In the genomic region with DNA sequence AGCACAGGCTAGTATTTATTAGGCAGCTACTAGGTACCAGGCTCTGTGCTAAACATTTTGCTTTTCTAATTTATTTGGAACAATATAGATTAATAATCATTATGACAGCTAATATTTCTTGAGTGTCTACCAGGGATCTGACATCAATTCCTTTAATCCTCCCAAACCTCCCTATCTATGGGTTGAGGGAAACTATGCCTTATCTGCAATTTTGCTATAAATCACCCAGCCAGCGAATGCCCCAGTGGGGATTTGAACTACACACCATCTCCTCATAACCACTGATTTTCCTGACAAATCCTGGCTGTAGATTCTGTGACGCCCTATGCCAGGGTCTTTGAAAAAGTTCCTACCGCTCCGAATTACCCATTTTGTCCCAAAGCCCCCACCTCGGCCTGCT, we compare ENCODE assay signal across 19 cellular contexts. TPM values are rescaled to one million over a fixed set of nuclear protein-coding genes. Genes with fewer than 3 reads are reported as not detected.
DNase-seq lines count a peak whose midpoint lies in the region; ATAC-seq and TF ChIP-seq lines count a peak whose summit lies in the region.
"Had no signal": no experiment of that assay in that cellular context is flagged by ENCODE, and none has a peak within 500 bp of the region (broad histone marks: within the 10 kb centered on the region; RNA-seq: fewer than 3 reads in every experiment).

No MANE protein-coding gene starts in this region.

- TF ChIP-seq POLR2A in esophagus muscularis mucosa (IDR thresholded peaks at IDR 0.05; ENCODE audit: low read depth), result no peak
- TF ChIP-seq POLR2A in transverse colon (IDR thresholded peaks at IDR 0.05), result no peak

- H3K4me3 ChIP-seq in esophagus muscularis mucosa, result no peak overlapping the region
- H3K4me3 ChIP-seq in transverse colon, result no peak overlapping the region
- H3K4me3 ChIP-seq: BLaER1, left lung had no signal

- TF ChIP-seq CTCF in esophagus muscularis mucosa (IDR thresholded peaks at IDR 0.05) (no peak), osteocyte (IDR thresholded peaks at IDR 0.05) (no peak), transverse colon (IDR thresholded peaks at IDR 0.05) (no peak)

- H3K27ac Mint-ChIP-seq in T-helper 2 cell treated with Interferon-gamma antibody and Interleukin-4, amounts not matched to agents 5 μg/mL and 100 μg/mL, for 36 hours, result peak overlapping the region; percentile 26
- peak overlapping the region; percentile 98 for H3K27ac Mint-ChIP-seq in osteocyte (ENCODE audit: unreplicated experiment)
- H3K27ac Mint-ChIP-seq: activated T-helper 2 cell treated with anti-CD3 and anti-CD28 coated beads, Interferon-gamma antibody, Interleukin-2, Interleukin-4, amounts not matched to agents 10 μg/mL and 5 μg/mL and 100 μg/mL, durations not matched to agents 14 hours and 24 hours and 36 hours; natural killer cell had no signal

- H3K36me3 ChIP-seq in esophagus muscularis mucosa (no peaks in the 10 kb centered on the region), transverse colon (no peaks in the 10 kb centered on the region)
- H3K36me3 ChIP-seq: BLaER1, left lung had no signal

- H3K4me1 ChIP-seq in esophagus muscularis mucosa, result peaks cover 30 to 48% (median 43%) of the 10 kb centered on the region in 4 donors
- peaks cover 23 to 39% (median 30%) of the 10 kb centered on the region in 4 donors for H3K4me1 ChIP-seq in transverse colon

- TF ChIP-seq EP300 in esophagus muscularis mucosa (IDR thresholded peaks at IDR 0.05), result no peak
- no peak for TF ChIP-seq EP300 in transverse colon (IDR thresholded peaks at IDR 0.05; ENCODE audit: low read depth)

- intact Hi-C loops in esophagus muscularis mucosa (cut with DNase I), result no loop called here
- intact Hi-C loops in transverse colon (cut with DNase I; ENCODE audit: low total_unique reads), result no loop called here

- no peaks in the 10 kb centered on the region for H3K27me3 ChIP-seq in esophagus muscularis mucosa
- H3K27me3 ChIP-seq in transverse colon, result no peaks in the 10 kb centered on the region
- H3K27me3 ChIP-seq: BLaER1, left lung had no signal

- H3K27ac ChIP-seq in esophagus muscularis mucosa (replicated peaks in 1 of 4), result peak overlapping the region; percentile 82 to 87 (median 84)
- peak overlapping the region; percentile 83 to 89 (median 88) for H3K27ac ChIP-seq in transverse colon
- H3K27ac ChIP-seq: 22Rv1 had no signal

- ATAC-seq in GM21381 (IDR thresholded peaks at IDR 0.05; ENCODE audit: unreplicated experiment) (no peak), HG02970 (IDR thresholded peaks at IDR 0.05; ENCODE audit: low FRiP score, unreplicated experiment) (no peak)
- ATAC-seq: activated CD4-positive, CD25-positive, alpha-beta regulatory T cell treated with anti-CD3 and anti-CD28 coated beads, Interleukin-2, amount 50 U/mL, for 24 hours; natural killer cell had no signal

- H3K36me3 Mint-ChIP-seq in T-helper 2 cell treated with Interferon-gamma antibody and Interleukin-4, amounts not matched to agents 5 μg/mL and 100 μg/mL, for 36 hours (ENCODE audit: low read depth), result no peaks in the 10 kb centered on the region
- no peaks in the 10 kb centered on the region for H3K36me3 Mint-ChIP-seq in osteocyte (ENCODE audit: unreplicated experiment)
- H3K36me3 Mint-ChIP-seq: natural killer cell had no signal

- H3K9me3 Mint-ChIP-seq in T-helper 2 cell treated with Interferon-gamma antibody and Interleukin-4, amounts not matched to agents 5 μg/mL and 100 μg/mL, for 36 hours, result no peaks in the 10 kb centered on the region
- H3K9me3 Mint-ChIP-seq in osteocyte (ENCODE audit: unreplicated experiment), result no peaks in the 10 kb centered on the region
- H3K9me3 Mint-ChIP-seq: activated T-helper 2 cell treated with anti-CD3 and anti-CD28 coated beads, Interferon-gamma antibody, Interleukin-2, Interleukin-4, amounts not matched to agents 10 μg/mL and 5 μg/mL and 100 μg/mL, durations not matched to agents 14 hours and 24 hours and 36 hours; natural killer cell had no signal

- DNase-seq in T-helper 2 cell treated with Interferon-gamma antibody and Interleukin-4, amounts not matched to agents 5 μg/mL and 100 μg/mL, for 36 hours (ENCODE audit: low spot score), result no peak
- no peak for DNase-seq in T-helper 2 cell
- DNase-seq in esophagus muscularis mucosa (ENCODE audit: extremely low spot score), result no peak
- DNase-seq in osteocyte (ENCODE audit: extremely low spot score, unreplicated experiment), result no peak
- DNase-seq in transverse colon, result no peak
- no peak for DNase-seq in effector CD8-positive, alpha-beta T cell (lab: John Stamatoyannopoulos, UW)
- DNase-seq: natural killer cell; NCI-H2081; NCI-H510A treated with DMSO at 0.1 percent for 48 hours; SIG-M5; stimulated activated CD4-positive, alpha-beta T cell treated with anti-CD3 and anti-CD28 coated beads, Interleukin-2, amount 100 ng/mL, for 48 hours; trophoblast cell had no signal

- H3K4me3 Mint-ChIP-seq in T-helper 2 cell treated with Interferon-gamma antibody and Interleukin-4, amounts not matched to agents 5 μg/mL and 100 μg/mL, for 36 hours, result no peak overlapping the region
- H3K4me3 Mint-ChIP-seq in osteocyte (ENCODE audit: unreplicated experiment), result no peak overlapping the region
- H3K4me3 Mint-ChIP-seq: natural killer cell had no signal

- WGBS in esophagus muscularis mucosa, result 97% methylated on average over 5 of the region's 5 CpGs
- 90 to 100% methylated on average over 1 to 5 of the region's 5 CpGs for WGBS in transverse colon (ENCODE audit: low coverage in 1 of 2), 2 donors

- no peaks in the 10 kb centered on the region for H3K27me3 Mint-ChIP-seq in T-helper 2 cell treated with Interferon-gamma antibody and Interleukin-4, amounts not matched to agents 5 μg/mL and 100 μg/mL, for 36 hours (ENCODE audit: low read depth)
- H3K27me3 Mint-ChIP-seq in osteocyte (ENCODE audit: unreplicated experiment), result no peaks in the 10 kb centered on the region

- in situ Hi-C loops in transverse colon (cut with MboI; ENCODE audit: low pct_ligation_motif_present in 1 of 4, low pct_unique_long_range_greater_than_20kb in 1 of 4, low sequenced_read_pairs in 3 of 4), result no loop called here

- peaks cover 7% of the 10 kb centered on the region for H3K4me1 Mint-ChIP-seq in T-helper 2 cell treated with Interferon-gamma antibody and Interleukin-4, amounts not matched to agents 5 μg/mL and 100 μg/mL, for 36 hours (ENCODE audit: low read depth)
- peaks cover 62% of the 10 kb centered on the region for H3K4me1 Mint-ChIP-seq in osteocyte (ENCODE audit: unreplicated experiment)

- H3K9me3 ChIP-seq in esophagus muscularis mucosa (no peaks in the 10 kb centered on the region), transverse colon (no peaks in the 10 kb centered on the region)
- H3K9me3 ChIP-seq: BLaER1, left lung had no signal

RNA-seq across cellular contexts. Expression of gene PLEKHG3, which starts 21.4 kb away (rescaled TPM):
- total RNA-seq in esophagus muscularis mucosa, result 10 to 100 TPM; 21.7 to 66.7 (median 35.1) TPM
- total RNA-seq in osteocyte, result 96.3 and 98.3 TPM in 2 replicates
- 100 to 1,000 TPM in 2 of 4 donors, 10 to 100 TPM in 2; 58.1 to 273 (median 94.7) TPM for total RNA-seq in transverse colon
